ENCODE assay signal across 9 cellular contexts in genomic region chr17:82217120-82217529, GRCh38. TPM values are rescaled to one million over a fixed set of nuclear protein-coding genes. Genes with fewer than 3 reads are reported as not detected.
DNase-seq lines count a peak whose midpoint lies in the region; ATAC-seq and TF ChIP-seq lines count a peak whose summit lies in the region.
"Had no signal": no experiment of that assay in that cellular context is flagged by ENCODE, and none has a peak within 500 bp of the region (broad histone marks: within the 10 kb centered on the region; RNA-seq: fewer than 3 reads in every experiment).

No MANE protein-coding gene starts in this region.

- CTCF ChIA-PET in CD4-positive, alpha-beta T cell (lab: Charles Lee), result no interaction called here
- CTCF ChIA-PET in RWPE1 (lab: Yijun Ruan, JAX), result no interaction called here

- no peaks in the 10 kb centered on the region for H3K9me3 ChIP-seq in CD4-positive, alpha-beta T cell (ENCODE audit: control insufficient read depth, low read length)
- no peaks in the 10 kb centered on the region for H3K9me3 ChIP-seq in esophagus (ENCODE audit: control insufficient read depth in 2 of 2, insufficient read depth in 1 of 2, low read depth in 1 of 2, low read length in 1 of 2)
- H3K9me3 ChIP-seq in prostate gland, result no peaks in the 10 kb centered on the region

- no peak for TF ChIP-seq CTCF in CD4-positive, alpha-beta T cell (IDR thresholded peaks at IDR 0.05)
- TF ChIP-seq CTCF in RWPE1 (conservative IDR thresholded peaks at IDR 0.05; ENCODE audit: low read depth), result no peak
- no peak for TF ChIP-seq CTCF in prostate gland (IDR thresholded peaks at IDR 0.05)
- no peak for TF ChIP-seq CTCF in GM10266 (IDR thresholded peaks at IDR 0.05; ENCODE audit: control insufficient read depth, insufficient read depth, low read depth, missing control alignments)

- no peaks in the 10 kb centered on the region for H3K27me3 ChIP-seq in CD4-positive, alpha-beta T cell (ENCODE audit: control insufficient read depth, insufficient read depth, low read length)
- H3K27me3 ChIP-seq in esophagus (ENCODE audit: control insufficient read depth in 1 of 2, insufficient read depth in 2 of 2, low read length in 2 of 2) (no peaks in the 10 kb centered on the region), prostate gland (replicated peaks; ENCODE audit: insufficient read depth) (no peaks in the 10 kb centered on the region)

- no peak overlapping the region for H3K4me3 Mint-ChIP-seq in CD4-positive, alpha-beta T cell

- no peaks in the 10 kb centered on the region for H3K36me3 Mint-ChIP-seq in CD4-positive, alpha-beta T cell (ENCODE audit: low read depth)

- H3K4me3 ChIP-seq in esophagus (ENCODE audit: low read depth in 1 of 2, low read length in 2 of 2) (no peak overlapping the region), prostate gland (no peak overlapping the region)

- no peak for DNase-seq in CD4-positive, alpha-beta T cell
- DNase-seq in RWPE1 (ENCODE audit: low spot score), result no peak
- no peak for DNase-seq in prostate gland (ENCODE audit: low spot score)
- no peak for DNase-seq in GM10266 (ENCODE audit: extremely low spot score)
- DNase-seq in HUDEP-2 (lab: John Stamatoyannopoulos, UW; ENCODE audit: unreplicated experiment in 76 of 76), result no peak
- DNase-seq: NCI-H1436 had no signal

- no peak for TF ChIP-seq POLR2A in prostate gland (IDR thresholded peaks at IDR 0.05)

- no peak for ATAC-seq in CD4-positive, alpha-beta T cell (ENCODE audit: poor library complexity)
- ATAC-seq in GM21381 (IDR thresholded peaks at IDR 0.05; ENCODE audit: unreplicated experiment) (no peak), GM21360 (IDR thresholded peaks at IDR 0.05; ENCODE audit: unreplicated experiment) (no peak)

- H3K27ac ChIP-seq in CD4-positive, alpha-beta T cell (ENCODE audit: low read depth, low read length), result no peak overlapping the region
- peak overlapping the region; percentile 99 for H3K27ac ChIP-seq in RWPE1
- peak overlapping the region; percentile 80 to 83 for H3K27ac ChIP-seq in esophagus (ENCODE audit: low read depth in 2 of 2, low read length in 1 of 2)
- peak overlapping the region; percentile 1 to 33 for H3K27ac ChIP-seq in prostate gland

- POLR2A ChIA-PET in CD4-positive, alpha-beta T cell (lab: Charles Lee), result no interaction called here
- POLR2A ChIA-PET in RWPE1 (lab: Yijun Ruan, JAX; ENCODE audit: low non-redundant PET), result no interaction called here

- peaks cover 28% of the 10 kb centered on the region for H3K4me1 Mint-ChIP-seq in CD4-positive, alpha-beta T cell (ENCODE audit: low read depth)

- no peaks in the 10 kb centered on the region for H3K36me3 ChIP-seq in esophagus (ENCODE audit: control insufficient read depth in 2 of 2, insufficient read depth in 2 of 2, low read length in 1 of 2)
- no peaks in the 10 kb centered on the region for H3K36me3 ChIP-seq in prostate gland

- H3K27me3 Mint-ChIP-seq in CD4-positive, alpha-beta T cell, result no peaks in the 10 kb centered on the region

- intact Hi-C loops in CD4-positive, alpha-beta T cell (cut with DNase I, micrococcal nuclease), result loop anchor here in 1 of 2 experiments (2.0 kb wide), 1 partner anchor 16 kb away; no protein-coding TSS in a partner anchor
- intact Hi-C loops in prostate gland (cut with DNase I), result no loop called here

- no peaks in the 10 kb centered on the region for H3K9me3 Mint-ChIP-seq in CD4-positive, alpha-beta T cell

- H3K4me1 ChIP-seq in esophagus (ENCODE audit: control insufficient read depth in 2 of 2, insufficient read depth in 2 of 2, low read length in 1 of 2) (peaks cover 16 to 28% of the 10 kb centered on the region in 2 donors), prostate gland (replicated peaks) (peaks cover 4% of the 10 kb centered on the region)

- WGBS in esophagus, 2 donors, result 68 to 72% methylated on average over 12 of the region's 12 CpGs
- WGBS in prostate gland, result 79% methylated on average over 12 of the region's 12 CpGs

- peak overlapping the region; percentile 88 for H3K27ac Mint-ChIP-seq in CD4-positive, alpha-beta T cell

RNA-seq across cellular contexts. Expression of gene CCDC57, which starts 4.5 kb away (rescaled TPM):
- total RNA-seq in CD4-positive, alpha-beta T cell, result 100 to 1,000 TPM; 129 to 135 TPM
- polyA plus RNA-seq in esophagus, result 10 to 100 TPM; 16.3 to 33.7 TPM
- total RNA-seq in prostate gland, result 10 to 100 TPM; 57.6 to 62.8 TPM

RNA-seq across cellular contexts. Expression of gene SLC16A3, which starts 11.7 kb away (rescaled TPM):
- 10 to 100 TPM; 93.4 to 99.0 TPM for total RNA-seq in CD4-positive, alpha-beta T cell
- polyA plus RNA-seq in esophagus, result 10 to 100 TPM; 17.5 to 41.0 TPM
- total RNA-seq in prostate gland, result 10 to 100 TPM in 1 of 2 donors, 1 to 10 TPM in 1; 5.0 to 69.2 TPM

RNA-seq across cellular contexts. Expression of gene CSNK1D, which starts 56.4 kb away (rescaled TPM):
- total RNA-seq in CD4-positive, alpha-beta T cell, result 100 to 1,000 TPM; 277 to 286 TPM
- polyA plus RNA-seq in esophagus, result 10 to 100 TPM; 63.7 to 79.6 TPM
- total RNA-seq in prostate gland, result 100 to 1,000 TPM in 1 of 2 donors, 10 to 100 TPM in 1; 80.3 to 155 TPM
